In the genomic region with DNA sequence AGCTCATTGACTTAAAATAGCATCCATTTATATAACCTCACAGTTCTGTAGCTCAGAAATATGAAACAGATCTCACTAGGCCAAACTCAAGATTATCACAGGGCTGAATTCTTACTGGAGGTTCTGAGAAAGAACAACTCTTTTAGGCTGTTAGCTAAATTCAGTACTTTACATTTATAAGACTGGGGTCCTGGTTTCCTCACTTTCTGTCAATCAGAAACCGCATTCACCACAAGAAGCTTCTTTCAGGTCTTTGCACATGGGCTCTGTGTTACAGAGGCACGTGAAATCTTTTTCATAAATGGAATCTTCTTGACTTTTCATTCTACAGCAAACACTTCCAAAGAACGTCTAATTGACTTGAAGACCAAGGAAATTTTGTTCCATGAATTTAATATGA, we compare ENCODE assay signal across 24 cellular contexts.
"Had no signal": no experiment of that assay in that cellular context is flagged by ENCODE, and none has a peak within 500 bp of the region (broad histone marks: within the 10 kb centered on the region; RNA-seq: fewer than 3 reads in every experiment).

No MANE protein-coding gene starts in this region.

- H3K27ac ChIP-seq: ascending aorta, breast epithelium, cardiac muscle cell, colonic mucosa, epithelial cell of prostate had no signal

- H3K27me3 ChIP-seq: ascending aorta, breast epithelium, cardiac muscle cell, colonic mucosa had no signal

- H3K36me3 ChIP-seq: ascending aorta, breast epithelium, cardiac muscle cell, colonic mucosa had no signal

- H3K4me3 ChIP-seq: ascending aorta, breast epithelium, cardiac muscle cell, colonic mucosa had no signal

- H3K9me3 ChIP-seq: ascending aorta, breast epithelium, colonic mucosa had no signal

- H3K4me1 ChIP-seq: ascending aorta, breast epithelium, colonic mucosa had no signal

- DNase-seq: activated CD4-positive, alpha-beta memory T cell treated with anti-CD3 and anti-CD28 coated beads, Interleukin-2, amount 10 ng/mL, durations not matched to agents 7 days and 5 days; activated CD4-positive, alpha-beta T cell treated with anti-CD3 and anti-CD28 coated beads for 1 hour; activated CD4-positive, alpha-beta T cell treated with anti-CD3 and anti-CD28 coated beads for 4 hours; activated CD4-positive, alpha-beta T cell treated with anti-CD3 and anti-CD28 coated beads, Interleukin-2, amount 10 ng/mL, durations not matched to agents 7 days and 5 days; activated CD4-positive, alpha-beta T cell treated with anti-CD3 and anti-CD28 coated beads, Interleukin-2, amount 50 U/mL, for 4 hours; activated CD8-positive, alpha-beta memory T cell treated with anti-CD3 and anti-CD28 coated beads, Interleukin-2, amount 50 U/mL, for 48 hours; activated gamma-delta T cell; activated naive CD4-positive, alpha-beta T cell; activated naive CD4-positive, alpha-beta T cell treated with anti-CD3 and anti-CD28 coated beads, Interleukin-2, amount 10 ng/mL, durations not matched to agents 7 days and 5 days; activated naive CD8-positive, alpha-beta T cell treated with anti-CD3 and anti-CD28 coated beads, Interleukin-2, amount 10 ng/mL, durations not matched to agents 7 days and 5 days; activated T-cell treated with anti-CD3 and anti-CD28 coated beads for 4 hours; activated T-cell treated with anti-CD3 and anti-CD28 coated beads, Interleukin-2, amount 50 U/mL, for 24 hours; activated T-cell treated with anti-CD3 and anti-CD28 coated beads, Interleukin-2, amount 50 U/mL, for 72 hours; central memory CD4-positive, alpha-beta T cell; cerebellar nuclear complex; colonic mucosa; effector CD8-positive, alpha-beta T cell; foreskin fibroblast; head of caudate nucleus; T-helper 2 cell had no signal
